In the genomic region with DNA sequence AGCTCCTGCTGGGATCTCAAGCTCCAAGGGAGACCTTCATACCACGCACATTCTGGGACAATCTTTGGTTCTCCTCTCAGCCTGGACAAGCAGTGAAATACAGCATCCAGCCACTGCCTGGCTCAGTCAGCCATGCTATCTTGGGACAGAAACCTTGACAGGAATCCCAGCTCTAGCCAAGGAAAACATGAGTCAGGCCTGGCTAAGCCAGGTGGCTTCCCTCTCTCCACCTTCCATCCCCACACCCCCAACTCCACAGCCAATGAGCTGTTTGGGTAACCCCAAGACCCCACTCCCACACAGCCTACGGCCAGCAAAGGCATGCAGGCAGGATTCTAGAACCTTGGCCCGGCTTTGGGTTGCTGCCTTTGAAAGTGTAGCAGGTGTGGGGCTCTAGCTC, we compare ENCODE assay signal across 1 cellular context.
TF ChIP-seq lines count a peak whose summit lies in the region.

No MANE protein-coding gene starts in this region.

TF ChIP-seq in SK-N-SH, 30 proteins besides CTCF, POLR2A, EP300 and RAD21 (continued from another document):
- TF ChIP-seq, protein P1, sequence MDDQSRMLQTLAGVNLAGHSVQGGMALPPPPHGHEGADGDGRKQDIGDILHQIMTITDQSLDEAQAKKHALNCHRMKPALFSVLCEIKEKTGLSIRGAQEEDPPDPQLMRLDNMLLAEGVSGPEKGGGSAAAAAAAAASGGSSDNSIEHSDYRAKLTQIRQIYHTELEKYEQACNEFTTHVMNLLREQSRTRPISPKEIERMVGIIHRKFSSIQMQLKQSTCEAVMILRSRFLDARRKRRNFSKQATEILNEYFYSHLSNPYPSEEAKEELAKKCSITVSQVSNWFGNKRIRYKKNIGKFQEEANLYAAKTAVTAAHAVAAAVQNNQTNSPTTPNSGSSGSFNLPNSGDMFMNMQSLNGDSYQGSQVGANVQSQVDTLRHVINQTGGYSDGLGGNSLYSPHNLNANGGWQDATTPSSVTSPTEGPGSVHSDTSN (IDR thresholded peaks at IDR 0.05) = peak; percentile 89
- TF ChIP-seq, protein P2, sequence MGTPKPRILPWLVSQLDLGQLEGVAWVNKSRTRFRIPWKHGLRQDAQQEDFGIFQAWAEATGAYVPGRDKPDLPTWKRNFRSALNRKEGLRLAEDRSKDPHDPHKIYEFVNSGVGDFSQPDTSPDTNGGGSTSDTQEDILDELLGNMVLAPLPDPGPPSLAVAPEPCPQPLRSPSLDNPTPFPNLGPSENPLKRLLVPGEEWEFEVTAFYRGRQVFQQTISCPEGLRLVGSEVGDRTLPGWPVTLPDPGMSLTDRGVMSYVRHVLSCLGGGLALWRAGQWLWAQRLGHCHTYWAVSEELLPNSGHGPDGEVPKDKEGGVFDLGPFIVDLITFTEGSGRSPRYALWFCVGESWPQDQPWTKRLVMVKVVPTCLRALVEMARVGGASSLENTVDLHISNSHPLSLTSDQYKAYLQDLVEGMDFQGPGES (IDR thresholded peaks at IDR 0.05; ENCODE audit: low read depth, low read length) = no peak
- TF ChIP-seq NRF1 (IDR thresholded peaks at IDR 0.05; ENCODE audit: low read depth, low read length) (no peak), NFIC (IDR thresholded peaks at IDR 0.05; ENCODE audit: borderline replicate concordance) (peak; percentile 99), FOXJ3 (CRISPR knock-in tag; IDR thresholded peaks at IDR 0.05) (no peak), GATA2 (CRISPR knock-in tag; IDR thresholded peaks at IDR 0.05) (no peak), EZH2phosphoT487 (IDR thresholded peaks at IDR 0.05; ENCODE audit: borderline replicate concordance, low read depth) (no peak), TEAD4 (IDR thresholded peaks at IDR 0.05; ENCODE audit: borderline replicate concordance, insufficient read depth) (peak; percentile 49; the same call in 1 of the 2 replicates), FOSL2 (IDR thresholded peaks at IDR 0.05; ENCODE audit: borderline replicate concordance, low read depth) (peak; percentile 77; the same call in 1 of the 2 replicates)
- TF ChIP-seq, protein P3, sequence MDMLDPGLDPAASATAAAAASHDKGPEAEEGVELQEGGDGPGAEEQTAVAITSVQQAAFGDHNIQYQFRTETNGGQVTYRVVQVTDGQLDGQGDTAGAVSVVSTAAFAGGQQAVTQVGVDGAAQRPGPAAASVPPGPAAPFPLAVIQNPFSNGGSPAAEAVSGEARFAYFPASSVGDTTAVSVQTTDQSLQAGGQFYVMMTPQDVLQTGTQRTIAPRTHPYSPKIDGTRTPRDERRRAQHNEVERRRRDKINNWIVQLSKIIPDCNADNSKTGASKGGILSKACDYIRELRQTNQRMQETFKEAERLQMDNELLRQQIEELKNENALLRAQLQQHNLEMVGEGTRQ (IDR thresholded peaks at IDR 0.05; ENCODE audit: borderline replicate concordance, low read depth, low read length) = no peak
